ENCODE assay signal across 17 cellular contexts in the genomic region with DNA sequence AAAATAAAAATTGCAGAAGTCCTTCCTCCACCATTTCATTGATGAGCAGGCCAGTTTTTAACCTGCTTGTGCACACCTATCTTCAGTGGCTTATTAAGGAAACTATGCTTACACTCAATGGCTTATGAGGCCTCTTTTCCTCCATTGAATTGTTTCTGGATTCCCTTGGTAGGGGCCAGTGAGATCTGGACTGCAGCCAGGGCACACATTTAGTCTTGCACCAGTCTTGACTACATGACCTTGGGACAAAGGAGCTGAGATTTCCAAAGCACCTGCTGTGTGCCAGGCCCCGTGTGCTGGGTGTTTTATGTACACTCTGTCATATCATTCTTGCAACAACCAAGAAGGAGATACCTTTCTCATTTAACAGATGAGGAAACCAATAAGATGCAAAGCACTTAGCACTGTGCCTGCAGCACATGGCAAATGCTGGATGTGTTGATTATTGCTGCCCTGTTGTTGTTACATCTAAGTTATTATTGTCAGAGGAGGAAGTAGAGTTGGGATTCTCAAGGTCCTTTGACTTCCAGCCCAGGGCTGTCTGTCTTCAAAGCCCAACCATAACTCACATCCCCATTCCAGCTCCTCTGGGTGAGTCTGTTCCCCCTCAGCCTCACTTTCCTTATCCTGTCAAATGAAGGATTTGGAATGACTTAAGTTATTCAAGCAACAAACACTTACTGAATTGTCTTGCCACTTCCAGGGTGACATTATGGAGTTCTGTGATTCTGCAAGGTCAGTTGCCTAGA.
"Had no signal": no experiment of that assay in that cellular context is flagged by ENCODE, and none has a peak within 500 bp of the region (broad histone marks: within the 10 kb centered on the region; RNA-seq: fewer than 3 reads in every experiment).

No MANE protein-coding gene starts in this region.

- H3K4me1 Mint-ChIP-seq: activated B cell treated with CpG ODN at 0.5 μM for 24 hours; brain; central memory CD8-positive, alpha-beta T cell; immature natural killer cell had no signal

- H3K4me3 Mint-ChIP-seq: activated B cell treated with CpG ODN at 0.5 μM for 24 hours; activated CD8-positive, alpha-beta T cell treated with anti-CD3 and anti-CD28 coated beads for 36 hours; activated naive CD8-positive, alpha-beta T cell treated with anti-CD3 and anti-CD28 coated beads for 36 hours; activated T-helper 1 cell treated with anti-CD3 and anti-CD28 coated beads, Interleukin-12 subunit alpha, Interleukin-12 subunit beta, Interleukin-2, Interleukin-4 antibody, amounts not matched to agents 30 ng/mL and 10 ng/mL and 1 ng/mL, durations not matched to agents 14 hours and 24 hours and 36 hours; brain; central memory CD8-positive, alpha-beta T cell; effector memory CD8-positive, alpha-beta T cell; immature natural killer cell; stimulated activated naive CD8-positive, alpha-beta T cell treated with anti-CD3 and anti-CD28 coated beads, Interleukin-15, Interleukin-2, amounts not matched to agents 100 ng/mL and 50 ng/mL, for 24 hours had no signal

- H3K27ac Mint-ChIP-seq: activated B cell treated with CpG ODN at 0.5 μM for 24 hours; activated CD8-positive, alpha-beta T cell treated with anti-CD3 and anti-CD28 coated beads for 36 hours; activated naive CD8-positive, alpha-beta T cell treated with anti-CD3 and anti-CD28 coated beads for 36 hours; activated T-helper 1 cell treated with anti-CD3 and anti-CD28 coated beads, Interleukin-12 subunit alpha, Interleukin-12 subunit beta, Interleukin-2, Interleukin-4 antibody, amounts not matched to agents 30 ng/mL and 10 ng/mL and 1 ng/mL, durations not matched to agents 14 hours and 24 hours and 36 hours; brain; effector memory CD8-positive, alpha-beta T cell; immature natural killer cell; stimulated activated naive CD8-positive, alpha-beta T cell treated with anti-CD3 and anti-CD28 coated beads, Interleukin-15, Interleukin-2, amounts not matched to agents 100 ng/mL and 50 ng/mL, for 24 hours had no signal

- H3K36me3 Mint-ChIP-seq: activated naive CD8-positive, alpha-beta T cell treated with anti-CD3 and anti-CD28 coated beads for 36 hours; brain; immature natural killer cell had no signal

- H3K9me3 Mint-ChIP-seq: central memory CD8-positive, alpha-beta T cell; effector memory CD8-positive, alpha-beta T cell; immature natural killer cell had no signal

- ATAC-seq: activated CD8-positive, alpha-beta T cell treated with anti-CD3 and anti-CD28 coated beads for 36 hours; effector memory CD8-positive, alpha-beta T cell; upper lobe of right lung had no signal

- H3K27me3 Mint-ChIP-seq: activated CD8-positive, alpha-beta T cell treated with anti-CD3 and anti-CD28 coated beads for 36 hours; activated naive CD8-positive, alpha-beta T cell treated with anti-CD3 and anti-CD28 coated beads for 36 hours; central memory CD8-positive, alpha-beta T cell had no signal

- DNase-seq: activated B cell treated with CpG ODN at 0.5 μM for 24 hours; activated CD4-positive, alpha-beta T cell treated with anti-CD3 and anti-CD28 coated beads for 48 hours; activated CD8-positive, alpha-beta T cell treated with anti-CD3 and anti-CD28 coated beads for 36 hours; activated naive CD8-positive, alpha-beta T cell treated with anti-CD3 and anti-CD28 coated beads for 36 hours; effector memory CD8-positive, alpha-beta T cell; foreskin melanocyte; immature natural killer cell; mammary epithelial cell; naive B cell; small intestine; stimulated activated CD4-positive, alpha-beta T cell treated with anti-CD3 and anti-CD28 coated beads, Interleukin-4, amount 100 ng/mL, for 4 hours; T-helper 2 cell; upper lobe of right lung had no signal
